Comparison of ENCODE assay signal across 1 cellular context in the genomic region with DNA sequence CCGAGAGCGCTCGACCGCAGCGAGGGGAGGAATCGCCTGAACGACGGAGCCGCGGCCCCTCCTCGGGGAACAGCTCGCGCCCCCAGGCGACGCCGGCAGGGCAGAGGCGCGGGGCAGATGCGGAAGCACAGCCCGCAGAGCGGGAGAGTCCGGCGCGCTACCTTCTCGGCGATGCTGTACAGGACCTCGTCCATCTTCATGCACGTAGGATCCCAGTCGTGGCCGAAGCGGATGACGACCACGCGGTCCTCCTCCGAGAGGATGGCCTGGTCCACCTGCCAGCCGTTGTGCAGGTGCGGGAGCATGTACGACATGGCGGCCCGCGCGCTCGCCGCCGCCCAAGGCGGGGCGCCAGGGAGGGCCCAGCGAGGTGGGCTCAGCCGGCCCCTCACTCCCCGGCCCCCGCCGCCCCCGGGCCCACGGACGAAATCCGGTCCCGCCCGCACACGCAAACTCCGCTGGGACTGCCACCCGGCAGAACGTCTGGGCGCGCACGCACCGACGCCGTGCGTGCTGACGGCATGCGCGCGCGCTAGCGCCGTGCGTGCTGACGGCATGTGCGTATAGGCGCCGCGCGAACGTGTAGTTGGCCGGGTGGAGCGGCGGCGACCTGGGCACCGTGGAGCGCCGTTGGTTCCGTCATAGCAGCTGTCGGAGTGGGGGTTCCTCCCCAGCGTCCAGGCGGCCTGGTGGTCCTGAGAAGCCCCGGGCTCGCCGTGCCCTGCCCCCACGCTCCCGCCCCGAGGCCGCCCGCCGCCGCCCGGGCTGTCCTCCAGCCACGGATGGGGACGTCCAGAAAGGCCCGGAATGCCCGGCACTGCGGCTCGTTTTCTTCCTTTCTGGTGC.
TF ChIP-seq lines count a peak whose summit lies in the region.

A gene with protein sequence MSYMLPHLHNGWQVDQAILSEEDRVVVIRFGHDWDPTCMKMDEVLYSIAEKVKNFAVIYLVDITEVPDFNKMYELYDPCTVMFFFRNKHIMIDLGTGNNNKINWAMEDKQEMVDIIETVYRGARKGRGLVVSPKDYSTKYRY (minus strand): TSS at position 485 of the 846 bp plus-strand sequence. CDS start 171 bp downstream, at position 314.

TF ChIP-seq in HepG2, 621 proteins besides CTCF, POLR2A, EP300 and RAD21 (continued from another document and continues in another):
- TF ChIP-seq, protein P1, sequence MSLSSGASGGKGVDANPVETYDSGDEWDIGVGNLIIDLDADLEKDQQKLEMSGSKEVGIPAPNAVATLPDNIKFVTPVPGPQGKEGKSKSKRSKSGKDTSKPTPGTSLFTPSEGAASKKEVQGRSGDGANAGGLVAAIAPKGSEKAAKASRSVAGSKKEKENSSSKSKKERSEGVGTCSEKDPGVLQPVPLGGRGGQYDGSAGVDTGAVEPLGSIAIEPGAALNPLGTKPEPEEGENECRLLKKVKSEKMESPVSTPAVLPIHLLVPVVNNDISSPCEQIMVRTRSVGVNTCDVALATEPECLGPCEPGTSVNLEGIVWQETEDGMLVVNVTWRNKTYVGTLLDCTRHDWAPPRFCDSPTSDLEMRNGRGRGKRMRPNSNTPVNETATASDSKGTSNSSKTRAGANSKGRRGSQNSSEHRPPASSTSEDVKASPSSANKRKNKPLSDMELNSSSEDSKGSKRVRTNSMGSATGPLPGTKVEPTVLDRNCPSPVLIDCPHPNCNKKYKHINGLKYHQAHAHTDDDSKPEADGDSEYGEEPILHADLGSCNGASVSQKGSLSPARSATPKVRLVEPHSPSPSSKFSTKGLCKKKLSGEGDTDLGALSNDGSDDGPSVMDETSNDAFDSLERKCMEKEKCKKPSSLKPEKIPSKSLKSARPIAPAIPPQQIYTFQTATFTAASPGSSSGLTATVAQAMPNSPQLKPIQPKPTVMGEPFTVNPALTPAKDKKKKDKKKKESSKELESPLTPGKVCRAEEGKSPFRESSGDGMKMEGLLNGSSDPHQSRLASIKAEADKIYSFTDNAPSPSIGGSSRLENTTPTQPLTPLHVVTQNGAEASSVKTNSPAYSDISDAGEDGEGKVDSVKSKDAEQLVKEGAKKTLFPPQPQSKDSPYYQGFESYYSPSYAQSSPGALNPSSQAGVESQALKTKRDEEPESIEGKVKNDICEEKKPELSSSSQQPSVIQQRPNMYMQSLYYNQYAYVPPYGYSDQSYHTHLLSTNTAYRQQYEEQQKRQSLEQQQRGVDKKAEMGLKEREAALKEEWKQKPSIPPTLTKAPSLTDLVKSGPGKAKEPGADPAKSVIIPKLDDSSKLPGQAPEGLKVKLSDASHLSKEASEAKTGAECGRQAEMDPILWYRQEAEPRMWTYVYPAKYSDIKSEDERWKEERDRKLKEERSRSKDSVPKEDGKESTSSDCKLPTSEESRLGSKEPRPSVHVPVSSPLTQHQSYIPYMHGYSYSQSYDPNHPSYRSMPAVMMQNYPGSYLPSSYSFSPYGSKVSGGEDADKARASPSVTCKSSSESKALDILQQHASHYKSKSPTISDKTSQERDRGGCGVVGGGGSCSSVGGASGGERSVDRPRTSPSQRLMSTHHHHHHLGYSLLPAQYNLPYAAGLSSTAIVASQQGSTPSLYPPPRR (CRISPR knock-in tag; IDR thresholded peaks at IDR 0.05; ENCODE audit: borderline replicate concordance), result 0 out of 2 replicates have a peak, but pooled peaks have one; percentile 58
- peak; percentile 91; the same call in 1 of the 2 replicates for TF ChIP-seq ZNF558 (CRISPR knock-in tag; IDR thresholded peaks at IDR 0.05; ENCODE audit: borderline replicate concordance)
- peak; percentile 37; the same call in 1 of the 2 replicates for TF ChIP-seq GZF1 (CRISPR knock-in tag; IDR thresholded peaks at IDR 0.05)
- TF ChIP-seq ZSCAN30 (CRISPR knock-in tag; IDR thresholded peaks at IDR 0.05), result no peak
- no peak for TF ChIP-seq PHB2 (IDR thresholded peaks at IDR 0.05; ENCODE audit: partially characterized antibody)
- TF ChIP-seq FOXK1 (CRISPR knock-in tag; IDR thresholded peaks at IDR 0.05; ENCODE audit: borderline replicate concordance, low read depth), result 0 out of 2 replicates have a peak, but pooled peaks have one; percentile 39
- TF ChIP-seq REL (CRISPR knock-in tag; conservative IDR thresholded peaks at IDR 0.05), result peak; percentile 45; the same call in 1 of the 2 replicates
- peak; percentile 90; the same call in 1 of the 2 replicates for TF ChIP-seq ZNF788 (CRISPR knock-in tag; IDR thresholded peaks at IDR 0.05; ENCODE audit: borderline replicate concordance)
- TF ChIP-seq, protein P2, sequence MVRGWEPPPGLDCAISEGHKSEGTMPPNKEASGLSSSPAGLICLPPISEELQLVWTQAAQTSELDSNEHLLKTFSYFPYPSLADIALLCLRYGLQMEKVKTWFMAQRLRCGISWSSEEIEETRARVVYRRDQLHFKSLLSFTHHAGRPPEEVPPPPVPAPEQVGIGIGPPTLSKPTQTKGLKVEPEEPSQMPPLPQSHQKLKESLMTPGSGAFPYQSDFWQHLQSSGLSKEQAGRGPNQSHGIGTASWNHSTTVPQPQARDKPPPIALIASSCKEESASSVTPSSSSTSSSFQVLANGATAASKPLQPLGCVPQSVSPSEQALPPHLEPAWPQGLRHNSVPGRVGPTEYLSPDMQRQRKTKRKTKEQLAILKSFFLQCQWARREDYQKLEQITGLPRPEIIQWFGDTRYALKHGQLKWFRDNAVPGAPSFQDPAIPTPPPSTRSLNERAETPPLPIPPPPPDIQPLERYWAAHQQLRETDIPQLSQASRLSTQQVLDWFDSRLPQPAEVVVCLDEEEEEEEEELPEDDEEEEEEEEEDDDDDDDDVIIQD (CRISPR knock-in tag; IDR thresholded peaks at IDR 0.05; ENCODE audit: low read depth), result 0 out of 2 replicates have a peak, but pooled peaks have one; percentile 29
- peak; percentile 82 for TF ChIP-seq SALL2 (CRISPR knock-in tag; IDR thresholded peaks at IDR 0.05)
- peak; percentile 86 for TF ChIP-seq PHF8 (CRISPR knock-in tag; IDR thresholded peaks at IDR 0.05)
- TF ChIP-seq, protein P3, sequence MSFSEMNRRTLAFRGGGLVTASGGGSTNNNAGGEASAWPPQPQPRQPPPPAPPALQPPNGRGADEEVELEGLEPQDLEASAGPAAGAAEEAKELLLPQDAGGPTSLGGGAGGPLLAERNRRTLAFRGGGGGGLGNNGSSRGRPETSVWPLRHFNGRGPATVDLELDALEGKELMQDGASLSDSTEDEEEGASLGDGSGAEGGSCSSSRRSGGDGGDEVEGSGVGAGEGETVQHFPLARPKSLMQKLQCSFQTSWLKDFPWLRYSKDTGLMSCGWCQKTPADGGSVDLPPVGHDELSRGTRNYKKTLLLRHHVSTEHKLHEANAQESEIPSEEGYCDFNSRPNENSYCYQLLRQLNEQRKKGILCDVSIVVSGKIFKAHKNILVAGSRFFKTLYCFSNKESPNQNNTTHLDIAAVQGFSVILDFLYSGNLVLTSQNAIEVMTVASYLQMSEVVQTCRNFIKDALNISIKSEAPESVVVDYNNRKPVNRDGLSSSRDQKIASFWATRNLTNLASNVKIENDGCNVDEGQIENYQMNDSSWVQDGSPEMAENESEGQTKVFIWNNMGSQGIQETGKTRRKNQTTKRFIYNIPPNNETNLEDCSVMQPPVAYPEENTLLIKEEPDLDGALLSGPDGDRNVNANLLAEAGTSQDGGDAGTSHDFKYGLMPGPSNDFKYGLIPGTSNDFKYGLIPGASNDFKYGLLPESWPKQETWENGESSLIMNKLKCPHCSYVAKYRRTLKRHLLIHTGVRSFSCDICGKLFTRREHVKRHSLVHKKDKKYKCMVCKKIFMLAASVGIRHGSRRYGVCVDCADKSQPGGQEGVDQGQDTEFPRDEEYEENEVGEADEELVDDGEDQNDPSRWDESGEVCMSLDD (CRISPR knock-in tag; IDR thresholded peaks at IDR 0.05; ENCODE audit: borderline replicate concordance), result peak; percentile 50
- TF ChIP-seq ZNF629 (CRISPR knock-in tag; conservative IDR thresholded peaks at IDR 0.05), result peak; percentile 29; the same call in 1 of the 2 replicates
- peak; percentile 64 for TF ChIP-seq TEAD3 (CRISPR knock-in tag; optimal IDR thresholded peaks at IDR 0.05; ENCODE audit: borderline replicate concordance)
- peak; percentile 73 for TF ChIP-seq ZSCAN21 (CRISPR knock-in tag; IDR thresholded peaks at IDR 0.05; ENCODE audit: borderline replicate concordance)
- TF ChIP-seq CBX1 (IDR thresholded peaks at IDR 0.05; ENCODE audit: low read depth), result no peak
- TF ChIP-seq ZNF510 (CRISPR knock-in tag; IDR thresholded peaks at IDR 0.05; ENCODE audit: low read depth), result peak; percentile 78; the same call in 1 of the 2 replicates
- TF ChIP-seq, protein P4, sequence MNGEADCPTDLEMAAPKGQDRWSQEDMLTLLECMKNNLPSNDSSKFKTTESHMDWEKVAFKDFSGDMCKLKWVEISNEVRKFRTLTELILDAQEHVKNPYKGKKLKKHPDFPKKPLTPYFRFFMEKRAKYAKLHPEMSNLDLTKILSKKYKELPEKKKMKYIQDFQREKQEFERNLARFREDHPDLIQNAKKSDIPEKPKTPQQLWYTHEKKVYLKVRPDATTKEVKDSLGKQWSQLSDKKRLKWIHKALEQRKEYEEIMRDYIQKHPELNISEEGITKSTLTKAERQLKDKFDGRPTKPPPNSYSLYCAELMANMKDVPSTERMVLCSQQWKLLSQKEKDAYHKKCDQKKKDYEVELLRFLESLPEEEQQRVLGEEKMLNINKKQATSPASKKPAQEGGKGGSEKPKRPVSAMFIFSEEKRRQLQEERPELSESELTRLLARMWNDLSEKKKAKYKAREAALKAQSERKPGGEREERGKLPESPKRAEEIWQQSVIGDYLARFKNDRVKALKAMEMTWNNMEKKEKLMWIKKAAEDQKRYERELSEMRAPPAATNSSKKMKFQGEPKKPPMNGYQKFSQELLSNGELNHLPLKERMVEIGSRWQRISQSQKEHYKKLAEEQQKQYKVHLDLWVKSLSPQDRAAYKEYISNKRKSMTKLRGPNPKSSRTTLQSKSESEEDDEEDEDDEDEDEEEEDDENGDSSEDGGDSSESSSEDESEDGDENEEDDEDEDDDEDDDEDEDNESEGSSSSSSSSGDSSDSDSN (CRISPR knock-in tag; IDR thresholded peaks at IDR 0.05), result peak; percentile 87
- TF ChIP-seq, protein P5, sequence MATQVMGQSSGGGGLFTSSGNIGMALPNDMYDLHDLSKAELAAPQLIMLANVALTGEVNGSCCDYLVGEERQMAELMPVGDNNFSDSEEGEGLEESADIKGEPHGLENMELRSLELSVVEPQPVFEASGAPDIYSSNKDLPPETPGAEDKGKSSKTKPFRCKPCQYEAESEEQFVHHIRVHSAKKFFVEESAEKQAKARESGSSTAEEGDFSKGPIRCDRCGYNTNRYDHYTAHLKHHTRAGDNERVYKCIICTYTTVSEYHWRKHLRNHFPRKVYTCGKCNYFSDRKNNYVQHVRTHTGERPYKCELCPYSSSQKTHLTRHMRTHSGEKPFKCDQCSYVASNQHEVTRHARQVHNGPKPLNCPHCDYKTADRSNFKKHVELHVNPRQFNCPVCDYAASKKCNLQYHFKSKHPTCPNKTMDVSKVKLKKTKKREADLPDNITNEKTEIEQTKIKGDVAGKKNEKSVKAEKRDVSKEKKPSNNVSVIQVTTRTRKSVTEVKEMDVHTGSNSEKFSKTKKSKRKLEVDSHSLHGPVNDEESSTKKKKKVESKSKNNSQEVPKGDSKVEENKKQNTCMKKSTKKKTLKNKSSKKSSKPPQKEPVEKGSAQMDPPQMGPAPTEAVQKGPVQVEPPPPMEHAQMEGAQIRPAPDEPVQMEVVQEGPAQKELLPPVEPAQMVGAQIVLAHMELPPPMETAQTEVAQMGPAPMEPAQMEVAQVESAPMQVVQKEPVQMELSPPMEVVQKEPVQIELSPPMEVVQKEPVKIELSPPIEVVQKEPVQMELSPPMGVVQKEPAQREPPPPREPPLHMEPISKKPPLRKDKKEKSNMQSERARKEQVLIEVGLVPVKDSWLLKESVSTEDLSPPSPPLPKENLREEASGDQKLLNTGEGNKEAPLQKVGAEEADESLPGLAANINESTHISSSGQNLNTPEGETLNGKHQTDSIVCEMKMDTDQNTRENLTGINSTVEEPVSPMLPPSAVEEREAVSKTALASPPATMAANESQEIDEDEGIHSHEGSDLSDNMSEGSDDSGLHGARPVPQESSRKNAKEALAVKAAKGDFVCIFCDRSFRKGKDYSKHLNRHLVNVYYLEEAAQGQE (IDR thresholded peaks at IDR 0.05; ENCODE audit: borderline replicate concordance in 1 of 2, low read depth in 1 of 2, low read length in 2 of 2), result no peak; a peak in 1 of 4 replicates
- TF ChIP-seq, protein P6, sequence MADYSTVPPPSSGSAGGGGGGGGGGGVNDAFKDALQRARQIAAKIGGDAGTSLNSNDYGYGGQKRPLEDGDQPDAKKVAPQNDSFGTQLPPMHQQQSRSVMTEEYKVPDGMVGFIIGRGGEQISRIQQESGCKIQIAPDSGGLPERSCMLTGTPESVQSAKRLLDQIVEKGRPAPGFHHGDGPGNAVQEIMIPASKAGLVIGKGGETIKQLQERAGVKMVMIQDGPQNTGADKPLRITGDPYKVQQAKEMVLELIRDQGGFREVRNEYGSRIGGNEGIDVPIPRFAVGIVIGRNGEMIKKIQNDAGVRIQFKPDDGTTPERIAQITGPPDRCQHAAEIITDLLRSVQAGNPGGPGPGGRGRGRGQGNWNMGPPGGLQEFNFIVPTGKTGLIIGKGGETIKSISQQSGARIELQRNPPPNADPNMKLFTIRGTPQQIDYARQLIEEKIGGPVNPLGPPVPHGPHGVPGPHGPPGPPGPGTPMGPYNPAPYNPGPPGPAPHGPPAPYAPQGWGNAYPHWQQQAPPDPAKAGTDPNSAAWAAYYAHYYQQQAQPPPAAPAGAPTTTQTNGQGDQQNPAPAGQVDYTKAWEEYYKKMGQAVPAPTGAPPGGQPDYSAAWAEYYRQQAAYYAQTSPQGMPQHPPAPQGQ (CRISPR knock-in tag; IDR thresholded peaks at IDR 0.05; ENCODE audit: borderline replicate concordance), result no peak
- TF ChIP-seq FOXP1 (IDR thresholded peaks at IDR 0.05), result no peak
- no peak for TF ChIP-seq FOXP1 (CRISPR knock-in tag; IDR thresholded peaks at IDR 0.05)
- TF ChIP-seq, protein P7, sequence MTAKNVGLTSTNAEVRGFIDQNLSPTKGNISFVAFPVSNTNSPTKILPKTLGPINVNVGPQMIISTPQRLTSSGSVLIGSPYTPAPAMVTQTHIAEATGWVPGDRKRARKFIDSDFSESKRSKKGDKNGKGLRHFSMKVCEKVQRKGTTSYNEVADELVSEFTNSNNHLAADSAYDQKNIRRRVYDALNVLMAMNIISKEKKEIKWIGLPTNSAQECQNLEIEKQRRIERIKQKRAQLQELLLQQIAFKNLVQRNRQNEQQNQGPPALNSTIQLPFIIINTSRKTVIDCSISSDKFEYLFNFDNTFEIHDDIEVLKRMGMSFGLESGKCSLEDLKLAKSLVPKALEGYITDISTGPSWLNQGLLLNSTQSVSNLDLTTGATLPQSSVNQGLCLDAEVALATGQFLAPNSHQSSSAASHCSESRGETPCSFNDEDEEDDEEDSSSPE (CRISPR knock-in tag; IDR thresholded peaks at IDR 0.05), result peak; percentile 87
- TF ChIP-seq, protein P8, sequence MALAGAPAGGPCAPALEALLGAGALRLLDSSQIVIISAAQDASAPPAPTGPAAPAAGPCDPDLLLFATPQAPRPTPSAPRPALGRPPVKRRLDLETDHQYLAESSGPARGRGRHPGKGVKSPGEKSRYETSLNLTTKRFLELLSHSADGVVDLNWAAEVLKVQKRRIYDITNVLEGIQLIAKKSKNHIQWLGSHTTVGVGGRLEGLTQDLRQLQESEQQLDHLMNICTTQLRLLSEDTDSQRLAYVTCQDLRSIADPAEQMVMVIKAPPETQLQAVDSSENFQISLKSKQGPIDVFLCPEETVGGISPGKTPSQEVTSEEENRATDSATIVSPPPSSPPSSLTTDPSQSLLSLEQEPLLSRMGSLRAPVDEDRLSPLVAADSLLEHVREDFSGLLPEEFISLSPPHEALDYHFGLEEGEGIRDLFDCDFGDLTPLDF (CRISPR knock-in tag; IDR thresholded peaks at IDR 0.05), result peak; percentile 83
- no peak for TF ChIP-seq ATF7 (IDR thresholded peaks at IDR 0.05)
- 0 out of 2 replicates have a peak, but pooled peaks have one; percentile 7 for TF ChIP-seq ATF7 (CRISPR knock-in tag; IDR thresholded peaks at IDR 0.05)
- TF ChIP-seq CBX5 (CRISPR knock-in tag; IDR thresholded peaks at IDR 0.05; ENCODE audit: borderline replicate concordance), result peak; percentile 64; the same call in 1 of the 2 replicates
